ENCODE assay signal across 7 cellular contexts in the genomic region with DNA sequence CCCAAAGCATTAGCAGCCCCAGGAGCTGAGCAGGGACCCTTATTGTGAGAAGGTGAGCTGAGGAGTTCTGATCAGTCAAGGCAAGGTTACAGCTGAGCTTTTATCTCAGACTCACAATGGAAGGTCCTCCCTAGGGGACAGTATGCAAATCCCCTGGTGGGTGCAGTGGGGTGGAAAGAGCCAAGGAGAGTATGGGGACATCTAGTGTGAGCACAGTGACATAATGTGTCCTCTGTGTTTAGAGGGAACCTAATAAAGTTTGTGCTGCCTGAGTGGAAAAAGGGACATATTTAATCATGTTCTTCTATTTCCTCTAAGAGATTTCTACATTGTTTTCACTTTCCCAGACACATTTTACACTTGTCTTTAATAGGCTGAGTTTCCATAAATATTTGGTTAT.
A peak's percentile ranks its signal among the peaks of the same experiment; 100 is the strongest.
DNase-seq lines count a peak whose midpoint lies in the region; ATAC-seq, FAIRE-seq and TF ChIP-seq lines count a peak whose summit lies in the region.
"Not testable (repeated sequence)": the region's sequence is repeated elsewhere in the genome, so short reads cannot be mapped to it uniquely, and the experiment has no call there.

No MANE protein-coding gene starts in this region.

- DNase-seq in GM18507 (ENCODE audit: extremely low spot score, insufficient read length, low read depth); GM19239 (ENCODE audit: insufficient read length, low spot score); memory B cell (ENCODE audit: low spot score in 2 of 2): not testable (repeated sequence)
- peak; percentile 48 for DNase-seq in NAMALWA (ENCODE audit: low spot score)

- H3K9me3 Mint-ChIP-seq in memory B cell = not testable (repeated sequence)

- H3K27me3 Mint-ChIP-seq in memory B cell = not testable (repeated sequence)

- H3K4me3 Mint-ChIP-seq in memory B cell = not testable (repeated sequence)

- not testable (repeated sequence) for H3K36me3 Mint-ChIP-seq in memory B cell

- H3K27ac Mint-ChIP-seq in memory B cell = not testable (repeated sequence)

- ATAC-seq in HG02943 (IDR thresholded peaks at IDR 0.05; ENCODE audit: low read depth, unreplicated experiment) (peak; percentile 59), memory B cell (ENCODE audit: low read depth) (peak; percentile 90)

- FAIRE-seq in A204.1 (lab: Jason Lieb, UNC) = peak; percentile 51
- FAIRE-seq in GM18507 (lab: Jason Lieb, UNC) = peak; percentile 47
- FAIRE-seq in GM19239 (lab: Jason Lieb, UNC) = peak; percentile 64

- TF ChIP-seq POLR2A in Raji (IDR thresholded peaks at IDR 0.05; ENCODE audit: insufficient read depth, low read depth, low read length) = 0 out of 2 replicates have a peak, but pooled peaks have one; percentile 19

- not testable (repeated sequence) for H3K4me1 Mint-ChIP-seq in memory B cell
